8 cellular contexts compared by ENCODE assay signal in genomic region chr2:219177594-219178376, GRCh38. TPM values are rescaled to one million over a fixed set of nuclear protein-coding genes. Genes with fewer than 3 reads are reported as not detected.
A peak's percentile ranks its signal among the peaks of the same experiment; 100 is the strongest.
DNase-seq lines count a peak whose midpoint lies in the region; ATAC-seq and TF ChIP-seq lines count a peak whose summit lies in the region.

Gene RETREG2, plus strand, starts transcription at chr2:219178275. Its CDS starts 78 bp downstream, at chr2:219178353.

- H3K36me3 ChIP-seq in GM23338 (ENCODE audit: insufficient read depth): no peaks in the 10 kb centered on the region
- peaks cover 55% of the 10 kb centered on the region for H3K36me3 ChIP-seq in MG63
- peaks cover 8% of the 10 kb centered on the region; the same call in 1 of the 2 replicates for H3K36me3 ChIP-seq in SJCRH30
- peaks cover 34 to 57% of the 10 kb centered on the region in 2 donors for H3K36me3 ChIP-seq in neuronal stem cell (replicated peaks in 1 of 2; ENCODE audit: control insufficient read depth in 2 of 2, insufficient read depth in 2 of 2, low read length in 2 of 2)

- peaks cover 37% of the 10 kb centered on the region for H3K36me3 Mint-ChIP-seq in GM23338 (ENCODE audit: low read depth)

- no CpG with 5 or more reads among the region's 67 CpGs for WGBS in neuronal stem cell (ENCODE audit: extremely low coverage in 2 of 2, insufficient read length in 2 of 2, insufficient replicate concordance in 1 of 2), 2 donors

- H3K27me3 Mint-ChIP-seq in GM23338 (ENCODE audit: insufficient read depth, low read depth, poor library complexity): peaks cover 15% of the 10 kb centered on the region

- H2AFZ ChIP-seq in GM23338 (peak within 1 kb of the TSS; percentile 92), neuronal stem cell (ENCODE audit: low read length) (peak within 1 kb of the TSS; percentile 99)

- peak within 1 kb of the TSS; percentile 80 for H3K4ac ChIP-seq in neuronal stem cell (ENCODE audit: low read length)

- no peak within 1 kb of the TSS for H2BK15ac ChIP-seq in neuronal stem cell (ENCODE audit: low read length)

- H2AK5ac ChIP-seq in neuronal stem cell (ENCODE audit: low read depth, low read length): no peak within 1 kb of the TSS

- H2BK5ac ChIP-seq in neuronal stem cell (ENCODE audit: low read length): peak within 1 kb of the TSS; percentile 85

- peak within 1 kb of the TSS; percentile 92 for H3K27ac ChIP-seq in GM23338 (ENCODE audit: low read depth)
- H3K27ac ChIP-seq in SJCRH30: peak within 1 kb of the TSS; percentile 54
- H3K27ac ChIP-seq in neuronal stem cell (replicated peaks; ENCODE audit: low read length): peak within 1 kb of the TSS; percentile 84
- peak within 1 kb of the TSS; percentile 99 for H3K27ac ChIP-seq in substantia nigra (ENCODE audit: low read depth, low read length, poor library complexity, severe bottlenecking)

- peak within 1 kb of the TSS; percentile 87 for H3K27ac Mint-ChIP-seq in GM23338

- TF ChIP-seq CTCF in GM23338 (conservative IDR thresholded peaks at IDR 0.05; ENCODE audit: low read depth in 2 of 2): peak in 1 of 2 experiments; percentile 51; a peak in 2 of 4 replicates

- no peak within 1 kb of the TSS for H2BK12ac ChIP-seq in neuronal stem cell (ENCODE audit: low read length)

- H3K4me3 ChIP-seq in GM23338 (peak within 1 kb of the TSS; percentile 71), MG63 (peak within 1 kb of the TSS; percentile 98), SJCRH30 (peak within 1 kb of the TSS; percentile 85), neuronal stem cell (ENCODE audit: low read length in 2 of 2) (peak within 1 kb of the TSS; percentile 89 to 97)

- peaks cover 13% of the 10 kb centered on the region for H3K4me1 ChIP-seq in GM23338 (ENCODE audit: insufficient read depth)
- H3K4me1 ChIP-seq in SJCRH30: 0 out of 2 replicates have a peak, but pooled peaks cover 5% of the 10 kb centered on the region
- peaks cover 8 to 9% of the 10 kb centered on the region in 2 donors for H3K4me1 ChIP-seq in neuronal stem cell (ENCODE audit: control insufficient read depth in 2 of 2, insufficient read depth in 1 of 2, low read depth in 1 of 2, low read length in 2 of 2)

- H3K14ac ChIP-seq in neuronal stem cell (ENCODE audit: low read length): peak within 1 kb of the TSS; percentile 76

- H3K9me2 ChIP-seq in GM23338 (ENCODE audit: insufficient read depth): no peaks in the 10 kb centered on the region

- H4K91ac ChIP-seq in neuronal stem cell (ENCODE audit: low read depth, low read length, poor library complexity): no peak within 1 kb of the TSS

- H3K4me3 Mint-ChIP-seq in GM23338: peak within 1 kb of the TSS; percentile 94

- peak; percentile 92 for DNase-seq in EH (ENCODE audit: low read depth)
- peak; percentile 94 for DNase-seq in GM23338 (ENCODE audit: low spot score)
- peak; percentile 87 for DNase-seq in MG63
- DNase-seq in SJCRH30: peak; percentile 77 to 89
- DNase-seq in activated gamma-delta T cell treated with anti-CD3 and anti-CD28 coated beads, Interleukin-2, amount 50 U/mL, for 16 hours (ENCODE audit: low read depth): peak; percentile 65
- peak; percentile 90 for DNase-seq in foreskin melanocyte
- DNase-seq in neuronal stem cell (ENCODE audit: low spot score): peak; percentile 87
- peak in 48 of 49 donors; percentile 32 to 95 (median 82) for DNase-seq in substantia nigra (lab: John Stamatoyannopoulos, UW)

- peak within 1 kb of the TSS; percentile 99 for H3K9ac ChIP-seq in neuronal stem cell (ENCODE audit: low read depth, low read length, poor library complexity)

- H3K9me3 Mint-ChIP-seq in GM23338: no peaks in the 10 kb centered on the region; the same call in 2 of the 3 replicates

- H3K4me2 ChIP-seq in GM23338 (peak within 1 kb of the TSS; percentile 95), neuronal stem cell (ENCODE audit: insufficient read depth, low read length, poor library complexity, severe bottlenecking) (peak within 1 kb of the TSS; percentile 91)

- H3K18ac ChIP-seq in neuronal stem cell (ENCODE audit: low read length): peak within 1 kb of the TSS; percentile 98

- H3F3A ChIP-seq in GM23338 (replicated peaks; ENCODE audit: low read depth): peaks cover 20% of the 10 kb centered on the region

- H2BK120ac ChIP-seq in neuronal stem cell (ENCODE audit: low read depth, low read length): no peak within 1 kb of the TSS

- peaks cover 7% of the 10 kb centered on the region for H3K79me2 ChIP-seq in GM23338 (replicated peaks; ENCODE audit: insufficient read depth)

- H4K20me1 ChIP-seq in GM23338 (replicated peaks; ENCODE audit: insufficient read depth): no peaks in the 10 kb centered on the region; the same call in 1 of the 2 replicates

- no peaks in the 10 kb centered on the region for H3K27me3 ChIP-seq in GM23338 (ENCODE audit: insufficient read depth)
- no peaks in the 10 kb centered on the region for H3K27me3 ChIP-seq in MG63
- H3K27me3 ChIP-seq in SJCRH30: no peaks in the 10 kb centered on the region
- no peaks in the 10 kb centered on the region for H3K27me3 ChIP-seq in neuronal stem cell (ENCODE audit: control insufficient read depth in 3 of 3, insufficient read depth in 3 of 3, low read depth in 1 of 3, low read length in 3 of 3)

- H4K8ac ChIP-seq in neuronal stem cell (ENCODE audit: low read depth, low read length): no peak within 1 kb of the TSS

- H3K23ac ChIP-seq in neuronal stem cell (ENCODE audit: low read depth, low read length, poor library complexity): peak within 1 kb of the TSS; percentile 94

- H3K79me1 ChIP-seq in neuronal stem cell (ENCODE audit: low read depth, low read length): peaks cover 5% of the 10 kb centered on the region

- no peaks in the 10 kb centered on the region for H3K9me3 ChIP-seq in MG63
- H3K9me3 ChIP-seq in SJCRH30 (replicated peaks): no peaks in the 10 kb centered on the region
- H3K9me3 ChIP-seq in neuronal stem cell (replicated peaks in 1 of 2; ENCODE audit: control insufficient read depth in 2 of 2, insufficient read depth in 1 of 2, low read depth in 1 of 2, low read length in 2 of 2): no peaks in the 10 kb centered on the region

- ATAC-seq in GM23338: peak; percentile 70

- H3K4me1 Mint-ChIP-seq in GM23338: peaks cover 13% of the 10 kb centered on the region; the same call in 2 of the 3 replicates

TF ChIP-seq in GM23338, 12 proteins besides CTCF, POLR2A, EP300 and RAD21 (continues in another document):
- TF ChIP-seq EZH2 (IDR thresholded peaks at IDR 0.05; ENCODE audit: low read depth, unreplicated experiment): no peak
- no peak for TF ChIP-seq EZH2phosphoT487 (IDR thresholded peaks at IDR 0.05; ENCODE audit: unreplicated experiment)
- no peak for TF ChIP-seq NANOG (IDR thresholded peaks at IDR 0.05; ENCODE audit: borderline replicate concordance)

RNA-seq across cellular contexts. Expression of gene RETREG2, which starts in this region (rescaled TPM):
- 35.1 and 41.8 TPM in 2 replicates for total RNA-seq in GM23338 (2014; rRNA removed; shearing (Covaris generic))
- 12.7 and 13.2 TPM in 2 replicates for polyA plus RNA-seq in GM23338 (2016; fragmentation: Nextera tagmentation; extraction: Ambion mirVana)
- 52.2 and 85.4 TPM in 2 replicates for total RNA-seq in MG63 (2014; rRNA removed; shearing (Covaris generic); ENCODE audit: low replicate concordance)
- 32.0 and 38.0 TPM in 2 replicates for total RNA-seq in SJCRH30 (2014; rRNA removed; shearing (Covaris generic))
- 37.4 TPM for polyA plus RNA-seq in neuronal stem cell (2013, experiment 1 of 2)
- polyA plus RNA-seq in neuronal stem cell (2013, experiment 2 of 2): 36.9 TPM

Comparison
In these comparisons a context has a peak if more than half of its experiments do, and no peak if none do; other contexts are left out.
1. Peak in every context shown above with its lines: DNase-seq, ATAC-seq, H3K4me3 ChIP-seq and H3K27ac ChIP-seq.